In the genomic region with DNA sequence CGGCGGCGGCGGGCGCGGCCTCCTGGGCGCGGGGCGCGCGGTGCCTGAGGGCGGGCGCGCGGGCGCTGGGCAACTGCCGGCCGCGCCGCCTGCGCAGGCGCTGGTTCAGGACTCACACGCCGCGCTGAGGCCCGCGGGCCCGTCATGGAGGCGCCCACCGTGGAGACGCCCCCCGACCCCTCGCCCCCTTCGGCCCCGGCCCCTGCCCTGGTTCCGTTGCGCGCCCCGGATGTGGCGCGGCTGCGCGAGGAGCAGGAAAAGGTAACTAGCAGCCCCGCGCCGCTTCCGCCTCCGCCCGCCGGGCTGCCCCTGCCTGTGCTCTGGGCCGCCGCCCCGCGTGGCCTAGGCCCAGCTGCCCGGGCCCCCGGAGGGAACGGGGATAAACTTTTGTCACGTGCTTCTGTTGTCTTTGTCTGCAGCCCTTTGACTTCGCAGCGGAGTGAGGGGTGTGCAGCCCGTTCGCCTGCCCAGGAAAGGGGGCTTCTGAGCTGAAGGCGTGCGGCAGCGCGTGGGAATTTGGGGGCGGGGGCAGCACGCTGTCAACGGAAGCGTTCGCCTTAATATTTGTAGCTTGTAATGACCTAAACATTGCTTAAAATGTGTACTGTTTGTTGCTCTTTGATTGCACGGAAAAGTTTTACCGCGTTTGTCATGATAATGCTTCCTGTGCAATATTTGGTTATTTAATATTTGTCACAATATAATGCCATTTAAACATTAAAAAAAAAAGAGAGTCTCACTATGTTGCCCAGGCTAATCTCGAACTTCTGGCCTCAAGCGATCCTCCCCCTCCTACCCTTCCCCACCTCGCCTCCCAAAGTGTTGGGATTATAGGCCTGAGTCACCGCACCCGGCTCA, we compare ENCODE assay signal across 8 cellular contexts. TPM values are rescaled to one million over a fixed set of nuclear protein-coding genes. Genes with fewer than 3 reads are reported as not detected.
DNase-seq lines count a peak whose midpoint lies in the region; ATAC-seq and TF ChIP-seq lines count a peak whose summit lies in the region.

No MANE protein-coding gene starts in this region.

- H3K27me3 ChIP-seq in duodenal mucosa (ENCODE audit: control insufficient read depth in 1 of 2, insufficient read depth in 2 of 2, low read length in 2 of 2), result no peaks in the 10 kb centered on the region
- no peaks in the 10 kb centered on the region for H3K27me3 ChIP-seq in mesendoderm (ENCODE audit: insufficient read depth, low read length, poor library complexity)

- ATAC-seq in GM18861 (IDR thresholded peaks at IDR 0.05; ENCODE audit: unreplicated experiment) (peak; percentile 57), HG03064 (IDR thresholded peaks at IDR 0.05; ENCODE audit: low read depth, unreplicated experiment) (peak; percentile 57)

- WGBS in mesendoderm (ENCODE audit: extremely low coverage, insufficient coverage, low lambda C conversion rate), result no CpG with 5 or more reads among the region's 79 CpGs

- peak; percentile 34 for DNase-seq in NCI-H510A treated with DMSO at 0.1 percent for 48 hours (lab: John Stamatoyannopoulos, UW)
- peak; percentile 63 to 64 for DNase-seq in activated CD4-positive, alpha-beta T cell treated with anti-CD3 and anti-CD28 coated beads, Interleukin-2, amount 50 U/mL, for 4 hours
- DNase-seq in mesendoderm, result peak; percentile 70
- DNase-seq in stimulated activated CD8-positive, alpha-beta memory T cell treated with anti-CD3 and anti-CD28 coated beads, Interleukin-15, amount 100 ng/mL, for 24 hours (ENCODE audit: low read depth), result peak; percentile 52

- peak overlapping the region; percentile 93 for H3K56ac ChIP-seq in mesendoderm (ENCODE audit: low read length)

- no peak for TF ChIP-seq CTCF in 22Rv1 (IDR thresholded peaks at IDR 0.05)

- H3K9ac ChIP-seq in duodenal mucosa (ENCODE audit: low read depth in 1 of 2, low read length in 2 of 2) (peak overlapping the region; percentile 71 to 77), mesendoderm (ENCODE audit: low read length) (peak overlapping the region; percentile 78)

- no peaks in the 10 kb centered on the region for H3K36me3 ChIP-seq in duodenal mucosa (ENCODE audit: control insufficient read depth in 1 of 2, insufficient read depth in 2 of 2, low read length in 2 of 2)
- no peaks in the 10 kb centered on the region for H3K36me3 ChIP-seq in mesendoderm (ENCODE audit: control insufficient read depth, insufficient read depth, low read length)

- peaks cover 18 to 23% of the 10 kb centered on the region in 2 donors for H3K4me1 ChIP-seq in duodenal mucosa (ENCODE audit: control insufficient read depth in 1 of 2, insufficient read depth in 2 of 2, low read length in 2 of 2)
- no peaks in the 10 kb centered on the region for H3K4me1 ChIP-seq in mesendoderm (ENCODE audit: control insufficient read depth, low read depth, low read length)

- H3K4me3 ChIP-seq in duodenal mucosa (ENCODE audit: low read depth in 1 of 2, low read length in 2 of 2), result peak overlapping the region; percentile 88 to 93
- peak overlapping the region; percentile 61 for H3K4me3 ChIP-seq in mesendoderm (ENCODE audit: low read length)

- no peak overlapping the region for H2BK15ac ChIP-seq in mesendoderm (replicated peaks; ENCODE audit: low read depth)

- no peak overlapping the region for H4K8ac ChIP-seq in mesendoderm (ENCODE audit: low read depth, low read length)

- H4K5ac ChIP-seq in mesendoderm (ENCODE audit: low read length), result no peak overlapping the region

- H3K4me2 ChIP-seq in mesendoderm (ENCODE audit: low read length), result peak overlapping the region; percentile 73

- H2BK120ac ChIP-seq in mesendoderm (ENCODE audit: low read depth, low read length), result no peak overlapping the region

- no peaks in the 10 kb centered on the region for H3K9me3 ChIP-seq in duodenal mucosa (ENCODE audit: control insufficient read depth in 1 of 2, low read length in 2 of 2)

- H2AK5ac ChIP-seq in mesendoderm (ENCODE audit: low read length), result no peak overlapping the region

- peak overlapping the region; percentile 78 for H3K4ac ChIP-seq in mesendoderm (ENCODE audit: low read depth, low read length)

- no peak overlapping the region for H3K23ac ChIP-seq in mesendoderm (ENCODE audit: low read length)

- H3K79me2 ChIP-seq in mesendoderm (ENCODE audit: control insufficient read depth, insufficient read depth, low read length), result peaks cover 38% of the 10 kb centered on the region

- peaks cover 4% of the 10 kb centered on the region for H3K79me1 ChIP-seq in mesendoderm (ENCODE audit: low read length)

- peak overlapping the region; percentile 91 for H3K18ac ChIP-seq in mesendoderm (ENCODE audit: low read length)

- H2BK5ac ChIP-seq in mesendoderm (ENCODE audit: low read length), result no peak overlapping the region

- H3K27ac ChIP-seq in 22Rv1 (peak overlapping the region; percentile 69), duodenal mucosa (ENCODE audit: low read depth, low read length) (peak overlapping the region; percentile 42), mesendoderm (ENCODE audit: low read depth, low read length) (peak overlapping the region; percentile 35)

RNA-seq across cellular contexts. Expression of a gene that starts 0.6 kb away (rescaled TPM):
- polyA plus RNA-seq in mesendoderm (2013, experiment 1 of 2), result 50.9 TPM
- polyA plus RNA-seq in mesendoderm (2013, experiment 2 of 2), result 50.8 TPM

Comparison
In these comparisons a context has a peak if more than half of its experiments do, and no peak if none do; other contexts are left out.
1. Peak in every context shown above with its lines: DNase-seq, ATAC-seq, H3K4me3 ChIP-seq and H3K27ac ChIP-seq.